10 cellular contexts compared by ENCODE assay signal in genomic region chr3:5304188-5304587, GRCh38.
"Had no signal": no experiment of that assay in that cellular context is flagged by ENCODE, and none has a peak within 500 bp of the region (broad histone marks: within the 10 kb centered on the region; RNA-seq: fewer than 3 reads in every experiment).

No MANE protein-coding gene starts in this region.

- ATAC-seq: HCT116, K562 had no signal

- H3K36me3 ChIP-seq: HAP-1 had no signal

- DNase-seq: GM23248, GOT3, H7, HFFc6, IMR-90, KG1 had no signal

- H3K4me1 ChIP-seq: HAP-1 had no signal

- H3K27ac ChIP-seq: GM23248, HL-60 had no signal

- H3K4me3 ChIP-seq: GM23248, HAP-1, K562 had no signal

- FAIRE-seq: K562 had no signal

- H3K9me3 ChIP-seq: HAP-1 had no signal
